In genomic region chr6:97674802-97675201, GRCh38 we compare ENCODE assay signal across 19 cellular contexts.
A peak's percentile ranks its signal among the peaks of the same experiment; 100 is the strongest.
DNase-seq lines count a peak whose midpoint lies in the region; ATAC-seq, FAIRE-seq and TF ChIP-seq lines count a peak whose summit lies in the region.
"Had no signal": no experiment of that assay in that cellular context is flagged by ENCODE, and none has a peak within 500 bp of the region (broad histone marks: within the 10 kb centered on the region; RNA-seq: fewer than 3 reads in every experiment).

No MANE protein-coding gene starts in this region.

- FAIRE-seq in astrocyte (lab: Jason Lieb, UNC) = peak; percentile 73

- H3K9me2 ChIP-seq in GM23248 (ENCODE audit: insufficient read depth) = no peaks in the 10 kb centered on the region

- no peaks in the 10 kb centered on the region for H3K9me3 Mint-ChIP-seq in astrocyte (ENCODE audit: unreplicated experiment)
- H3K9me3 Mint-ChIP-seq: activated CD4-positive, alpha-beta T cell treated with anti-CD3 and anti-CD28 coated beads, Interleukin-2, amount 10 ng/mL, durations not matched to agents 7 days and 5 days had no signal

- peak overlapping the region; percentile 97 for H3K27ac Mint-ChIP-seq in astrocyte (ENCODE audit: unreplicated experiment)
- H3K27ac Mint-ChIP-seq: activated CD4-positive, alpha-beta T cell treated with anti-CD3 and anti-CD28 coated beads, Interleukin-2, amount 10 ng/mL, durations not matched to agents 7 days and 5 days; CD4-positive, CD25-positive, alpha-beta regulatory T cell; progenitor cell of endocrine pancreas had no signal

- H4K20me1 ChIP-seq in GM23248 (ENCODE audit: insufficient read depth) (no peaks in the 10 kb centered on the region), astrocyte (ENCODE audit: insufficient read depth, low read length) (no peaks in the 10 kb centered on the region)

- H3K9ac ChIP-seq in GM23248 (no peak overlapping the region), astrocyte (ENCODE audit: low read length) (no peak overlapping the region)

- H3K27me3 Mint-ChIP-seq in astrocyte (ENCODE audit: low read depth, unreplicated experiment) = no peaks in the 10 kb centered on the region
- H3K27me3 Mint-ChIP-seq: activated CD4-positive, alpha-beta T cell treated with anti-CD3 and anti-CD28 coated beads, Interleukin-2, amount 10 ng/mL, durations not matched to agents 7 days and 5 days; CD4-positive, CD25-positive, alpha-beta regulatory T cell; central memory CD8-positive, alpha-beta T cell; progenitor cell of endocrine pancreas had no signal

- no peaks in the 10 kb centered on the region for H3K79me2 ChIP-seq in GM23248 (ENCODE audit: insufficient read depth)
- no peaks in the 10 kb centered on the region for H3K79me2 ChIP-seq in astrocyte (ENCODE audit: insufficient read depth, low read length)

- no peak overlapping the region for H3K4me3 ChIP-seq in GM23248
- H3K4me3 ChIP-seq in astrocyte (ENCODE audit: insufficient read depth, low read depth, low read length) = no peak overlapping the region

- H3K4me1 ChIP-seq in GM23248 (ENCODE audit: insufficient read depth) = peaks cover 16% of the 10 kb centered on the region
- H3K4me1 ChIP-seq in astrocyte (ENCODE audit: insufficient read depth, low read length) = peaks cover 4% of the 10 kb centered on the region

- H3K27me3 ChIP-seq in GM23248 (replicated peaks; ENCODE audit: insufficient read depth) (no peaks in the 10 kb centered on the region), astrocyte (ENCODE audit: insufficient read depth, low read length) (no peaks in the 10 kb centered on the region)

- no peak for ATAC-seq in GM19395 (IDR thresholded peaks at IDR 0.05; ENCODE audit: unreplicated experiment)

- no peak overlapping the region for H3K4me2 ChIP-seq in GM23248 (ENCODE audit: unreplicated experiment)
- H3K4me2 ChIP-seq in astrocyte (ENCODE audit: low read length) = no peak overlapping the region

- TF ChIP-seq CTCF in astrocyte (IDR thresholded peaks at IDR 0.05; ENCODE audit: insufficient read depth, low read depth, low read length) = no peak

- H3K36me3 ChIP-seq in GM23248 (ENCODE audit: low read depth) = no peaks in the 10 kb centered on the region
- no peaks in the 10 kb centered on the region for H3K36me3 ChIP-seq in astrocyte (ENCODE audit: insufficient read depth, low read length)

- H3K27ac ChIP-seq in GM23248 (peak overlapping the region; percentile 43), astrocyte (ENCODE audit: low read depth, low read length) (peak overlapping the region; percentile 61)

- no peak overlapping the region for H3K4me3 Mint-ChIP-seq in astrocyte (ENCODE audit: unreplicated experiment)
- H3K4me3 Mint-ChIP-seq: activated CD4-positive, alpha-beta T cell treated with anti-CD3 and anti-CD28 coated beads, Interleukin-2, amount 10 ng/mL, durations not matched to agents 7 days and 5 days; CD4-positive, CD25-positive, alpha-beta regulatory T cell; central memory CD8-positive, alpha-beta T cell had no signal

- no peaks in the 10 kb centered on the region for H3K36me3 Mint-ChIP-seq in astrocyte (ENCODE audit: low read depth, unreplicated experiment)
- H3K36me3 Mint-ChIP-seq: CD4-positive, CD25-positive, alpha-beta regulatory T cell had no signal

- peaks cover 5% of the 10 kb centered on the region for H3K4me1 Mint-ChIP-seq in astrocyte (ENCODE audit: low read depth, unreplicated experiment)
- H3K4me1 Mint-ChIP-seq: activated CD4-positive, alpha-beta T cell treated with anti-CD3 and anti-CD28 coated beads, Interleukin-2, amount 10 ng/mL, durations not matched to agents 7 days and 5 days; CD4-positive, CD25-positive, alpha-beta regulatory T cell; central memory CD8-positive, alpha-beta T cell had no signal

- H2AFZ ChIP-seq in GM23248 (no peak overlapping the region), astrocyte (ENCODE audit: low read depth, low read length) (no peak overlapping the region)

- in situ Hi-C loops in GM23248 (cut with MboI) = no loop called here

- H3F3A ChIP-seq in GM23248 (ENCODE audit: insufficient read depth) = no peaks in the 10 kb centered on the region

- DNase-seq in AG08396 (ENCODE audit: low spot score) = peak; percentile 5
- DNase-seq in GM23248 = peak; percentile 89
- peak; percentile 77 for DNase-seq in astrocyte (ENCODE audit: low read depth)
- DNase-seq in iris pigment epithelial cell (ENCODE audit: low read depth) = peak; percentile 79
- DNase-seq in GDM1 (lab: John Stamatoyannopoulos, UW) = no peak
- no peak for DNase-seq in activated gamma-delta T cell (lab: John Stamatoyannopoulos, UW)
- no peak for DNase-seq in NCI-H748 (lab: John Stamatoyannopoulos, UW; ENCODE audit: unreplicated experiment)
- DNase-seq: activated CD4-positive, alpha-beta T cell treated with anti-CD3 and anti-CD28 coated beads, Interleukin-2, amount 10 ng/mL, durations not matched to agents 7 days and 5 days; CD4-positive, CD25-positive, alpha-beta regulatory T cell; KBM-7; midbrain; NCI-H2081; NCI-H526 treated with DMSO at 0.1 percent for 48 hours; SHP77; stimulated activated naive CD4-positive, alpha-beta T cell treated with Interleukin-2 at 50 U/mL for 16 hours; T-helper 1 cell had no signal

- H3K9me3 ChIP-seq in GM23248 (ENCODE audit: low read depth) = no peaks in the 10 kb centered on the region
- H3K9me3 ChIP-seq in astrocyte (ENCODE audit: insufficient read depth, low read depth, low read length) = no peaks in the 10 kb centered on the region

- 32 to 38% methylated on average over 3 of the region's 3 CpGs for WGBS in GM23248 (ENCODE audit: low coverage in 1 of 2, low lambda C conversion rate in 2 of 2, missing lambda C conversion rate in 2 of 2), 2 experiments

Comparison
In these comparisons a context has a peak if more than half of its experiments do, and no peak if none do; other contexts are left out.
1. DNase-seq: peak in AG08396 (single experiment), GM23248 (single experiment), astrocyte (single experiment) and iris pigment epithelial cell (single experiment); none in GDM1 (single experiment), activated gamma-delta T cell (single experiment) and NCI-H748 (single experiment).